32 cellular contexts compared by ENCODE assay signal in the genomic region with DNA sequence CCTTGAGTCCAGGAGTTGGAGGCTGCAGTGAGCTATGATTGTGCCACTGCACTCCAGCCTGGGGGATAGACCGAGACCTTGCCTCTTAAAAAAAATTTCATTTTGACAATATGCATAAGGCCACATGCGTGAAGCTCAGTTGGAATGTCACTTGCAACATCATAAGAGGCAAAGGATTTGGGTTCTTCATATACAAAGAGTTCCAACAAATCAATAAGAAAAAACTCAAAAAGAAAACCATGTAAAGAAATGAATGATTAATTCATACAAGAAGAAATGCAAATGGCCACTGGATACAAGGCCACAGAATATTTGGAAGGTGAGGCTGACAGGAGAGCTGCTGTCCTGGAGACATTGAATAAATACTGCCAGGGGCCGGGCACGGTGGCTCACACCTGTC.
"Had no signal": no experiment of that assay in that cellular context is flagged by ENCODE, and none has a peak within 500 bp of the region (broad histone marks: within the 10 kb centered on the region; RNA-seq: fewer than 3 reads in every experiment).

No MANE protein-coding gene starts in this region.

- DNase-seq: dermis blood vessel endothelial cell; effector memory CD4-positive, alpha-beta T cell; esophagus squamous epithelium; foreskin melanocyte; glutamatergic neuron; heart right ventricle; hippocampal formation; immature natural killer cell; islet precursor cell; kidney glomerular epithelial cell; left colon; left ventricle myocardium superior; lower lobe of right lung; pancreas; stimulated activated CD4-positive, alpha-beta T cell treated with anti-CD3 and anti-CD28 coated beads, Interleukin-12 subunit alpha, Interleukin-12 subunit beta, amount 100 ng/mL, for 4 hours; stimulated activated CD4-positive, alpha-beta T cell treated with anti-CD3 and anti-CD28 coated beads, Interleukin-1b, Interleukin-23, amount 100 ng/mL, for 48 hours; stimulated activated CD4-positive, alpha-beta T cell treated with anti-CD3 and anti-CD28 coated beads, Interleukin-4, amount 100 ng/mL, for 1 hour; stimulated activated CD8-positive, alpha-beta memory T cell treated with anti-CD3 and anti-CD28 coated beads, Interleukin-4, amount 100 ng/mL, for 48 hours; stimulated activated naive CD4-positive, alpha-beta T cell; stimulated activated naive CD8-positive, alpha-beta T cell treated with anti-CD3 and anti-CD28 coated beads, Interleukin-15, amount 100 ng/mL, for 72 hours; thyroid gland; trophoblast cell had no signal

- H3K9me3 Mint-ChIP-seq: natural killer cell treated with Interleukin-12 subunit alpha and Interleukin-12 subunit beta and Interleukin-15 and Interleukin-18, amount 100 ng/mL, for 72 hours; neural crest cell; stimulated activated naive CD8-positive, alpha-beta T cell treated with anti-CD3 and anti-CD28 coated beads, Interleukin-15, amount 100 ng/mL, for 72 hours had no signal

- H3K27ac Mint-ChIP-seq: immature natural killer cell; natural killer cell treated with Interleukin-12 subunit alpha and Interleukin-12 subunit beta and Interleukin-15 and Interleukin-18, amount 100 ng/mL, for 72 hours; progenitor cell of endocrine pancreas; stimulated activated naive CD8-positive, alpha-beta T cell treated with anti-CD3 and anti-CD28 coated beads, Interleukin-15, amount 100 ng/mL, for 72 hours had no signal

- H3K36me3 Mint-ChIP-seq: immature natural killer cell; natural killer cell treated with Interleukin-12 subunit alpha and Interleukin-12 subunit beta and Interleukin-15 and Interleukin-18, amount 100 ng/mL, for 72 hours had no signal

- H3K4me3 Mint-ChIP-seq: immature natural killer cell; natural killer cell treated with Interleukin-12 subunit alpha and Interleukin-12 subunit beta and Interleukin-15 and Interleukin-18, amount 100 ng/mL, for 72 hours; neural crest cell; stimulated activated naive CD8-positive, alpha-beta T cell treated with anti-CD3 and anti-CD28 coated beads, Interleukin-15, amount 100 ng/mL, for 72 hours had no signal

- H3K4me1 ChIP-seq: heart right ventricle, pancreas, right atrium auricular region, vagina had no signal

- H3K4me1 Mint-ChIP-seq: neural crest cell had no signal

- H3K4me3 ChIP-seq: coronary artery, esophagus squamous epithelium, heart right ventricle, lower lobe of right lung, pancreas, right atrium auricular region, smooth muscle cell, thyroid gland, vagina had no signal

- H3K27me3 Mint-ChIP-seq: natural killer cell treated with Interleukin-12 subunit alpha and Interleukin-12 subunit beta and Interleukin-15 and Interleukin-18, amount 100 ng/mL, for 72 hours had no signal

- H3K27me3 ChIP-seq: pancreas, right atrium auricular region, thyroid gland, vagina had no signal

- H3K4me2 ChIP-seq: smooth muscle cell had no signal

- ATAC-seq: heart right ventricle; left colon; left ventricle myocardium superior; lower lobe of right lung; natural killer cell treated with Interleukin-12 subunit alpha and Interleukin-12 subunit beta and Interleukin-15 and Interleukin-18, amount 100 ng/mL, for 72 hours; pancreas; sciatic nerve; stimulated activated naive CD8-positive, alpha-beta T cell treated with anti-CD3 and anti-CD28 coated beads, Interleukin-15, amount 100 ng/mL, for 72 hours had no signal

- H3K36me3 ChIP-seq: esophagus squamous epithelium, heart right ventricle, lower lobe of right lung, neutrophil, pancreas, right atrium auricular region, thyroid gland, vagina had no signal

- H3K9me3 ChIP-seq: esophagus squamous epithelium, heart right ventricle, lower lobe of right lung, neutrophil, pancreas, right atrium auricular region, thyroid gland, vagina had no signal

- FAIRE-seq: endothelial cell of umbilical vein, pancreas had no signal

- H3K27ac ChIP-seq: coronary artery, esophagus squamous epithelium, heart right ventricle, lower lobe of right lung, neutrophil, pancreas, right atrium auricular region, thyroid gland, vagina had no signal
